ENCODE assay signal across 10 cellular contexts in genomic region chr3:187736418-187736871, GRCh38. TPM values are rescaled to one million over a fixed set of nuclear protein-coding genes. Genes with fewer than 3 reads are reported as not detected.
A peak's percentile ranks its signal among the peaks of the same experiment; 100 is the strongest.
DNase-seq lines count a peak whose midpoint lies in the region; ATAC-seq, FAIRE-seq and TF ChIP-seq lines count a peak whose summit lies in the region.
"Had no signal": no experiment of that assay in that cellular context is flagged by ENCODE, and none has a peak within 500 bp of the region (broad histone marks: within the 10 kb centered on the region; RNA-seq: fewer than 3 reads in every experiment).

No MANE protein-coding gene starts in this region.

- H3K4me2 ChIP-seq in PC-9 = peak overlapping the region; percentile 14; the same call in 1 of the 2 replicates
- no peak overlapping the region for H3K4me2 ChIP-seq in endothelial cell of umbilical vein (ENCODE audit: insufficient read depth, low read length)

- no peaks in the 10 kb centered on the region for H3K27me3 ChIP-seq in CD4-positive, alpha-beta memory T cell (ENCODE audit: insufficient read depth, low read length)
- H3K27me3 ChIP-seq in PC-9 (ENCODE audit: insufficient read depth, low read depth) (no peaks in the 10 kb centered on the region), endothelial cell of umbilical vein (ENCODE audit: control insufficient read depth in 2 of 2, insufficient read depth in 2 of 2, low read length in 2 of 2) (no peaks in the 10 kb centered on the region)

- no peak for TF ChIP-seq POLR2A in endothelial cell of umbilical vein (IDR thresholded peaks at IDR 0.05; ENCODE audit: low read depth, low read length)

- dilution Hi-C loops in endothelial cell of umbilical vein (cut with MboI; ENCODE audit: extremely low pct_ligation_motif_present, low sequenced_read_pairs) = loop anchor here (25.0 kb wide), 1 partner anchor 926 kb away; no protein-coding TSS in a partner anchor

- peaks cover 14% of the 10 kb centered on the region; the same call in 1 of the 2 replicates for H3F3A ChIP-seq in PC-9 (ENCODE audit: insufficient read depth, low read depth)

- intact Hi-C loops in CD4-positive, alpha-beta memory T cell (cut with micrococcal nuclease) = no loop called here
- intact Hi-C loops in PC-9 (cut with micrococcal nuclease; ENCODE audit: unreplicated experiment) (loop anchor here (5.0 to 10.0 kb wide), 2 partner anchors 1146 to 1588 kb away; no protein-coding TSS in a partner anchor), endothelial cell of umbilical vein (cut with micrococcal nuclease) (no loop called here)

- H2AFZ ChIP-seq in PC-9 (no peak overlapping the region), endothelial cell of umbilical vein (ENCODE audit: low read depth, low read length) (no peak overlapping the region)

- H4K20me1 ChIP-seq in PC-9 (ENCODE audit: insufficient read depth) (peaks cover 54% of the 10 kb centered on the region), endothelial cell of umbilical vein (replicated peaks; ENCODE audit: control insufficient read depth, extremely low read depth, insufficient read depth, low read length) (no peaks in the 10 kb centered on the region)

- H3K9me3 Mint-ChIP-seq in CD4-positive, alpha-beta memory T cell = peaks cover 0 to 4% (median 0%) of the 10 kb centered on the region in 8 donors
- H3K9me3 Mint-ChIP-seq in neural crest cell = no peaks in the 10 kb centered on the region

- no peaks in the 10 kb centered on the region for H3K9me2 ChIP-seq in PC-9 (ENCODE audit: insufficient read depth)

- POLR2A ChIA-PET in CD4-positive, alpha-beta memory T cell (lab: Charles Lee; ENCODE audit: partially characterized antibody) = interaction anchor here (1.1 to 5.4 kb wide), 3 partner anchors 9 to 1588 kb away, joined by 4 to 48 read pairs (median 6); partner anchors contain the start of gene BCL6
- POLR2A ChIA-PET in PC-9 (lab: Charles Lee; ENCODE audit: unreplicated experiment) (interaction anchor here (0.7 kb wide), 2 partner anchors 550 to 1217 kb away, joined by 11 to 19 read pairs; no protein-coding TSS in a partner anchor), endothelial cell of umbilical vein (lab: Charles Lee) (interaction anchor here (0.6 kb wide), 2 partner anchors 775 to 1239 kb away, joined by 3 read pairs; no protein-coding TSS in a partner anchor)

- peaks cover 21% of the 10 kb centered on the region for H3K4me1 ChIP-seq in CD4-positive, alpha-beta memory T cell (ENCODE audit: insufficient read depth, low read length)
- H3K4me1 ChIP-seq in PC-9 (replicated peaks; ENCODE audit: insufficient read depth) (peaks cover 44% of the 10 kb centered on the region), endothelial cell of umbilical vein (ENCODE audit: control insufficient read depth, extremely low read depth, insufficient read depth, low read length) (peaks cover 33% of the 10 kb centered on the region)

- peak overlapping the region in 6 of 7 donors; percentile 52 to 99 (median 83) for H3K27ac Mint-ChIP-seq in CD4-positive, alpha-beta memory T cell
- no peak overlapping the region for H3K27ac Mint-ChIP-seq in neural crest cell (ENCODE audit: unreplicated experiment)

- no peak overlapping the region for H3K4me3 ChIP-seq in CD4-positive, alpha-beta memory T cell (ENCODE audit: low read length in 2 of 2)
- H3K4me3 ChIP-seq in PC-9 = no peak overlapping the region
- H3K4me3 ChIP-seq in endothelial cell of umbilical vein (replicated peaks in 1 of 3; ENCODE audit: insufficient read depth in 1 of 3, low read depth in 1 of 3, low read length in 3 of 3) = no peak overlapping the region

- BruUV-seq in PC-9 (replicated peaks; lab: Mats Ljungman, UMichigan) (no TSS peak), endothelial cell of umbilical vein (replicated peaks; lab: Mats Ljungman, UMichigan) (no TSS peak)

- no peaks in the 10 kb centered on the region for H3K9me1 ChIP-seq in endothelial cell of umbilical vein (replicated peaks; ENCODE audit: control insufficient read depth, extremely low read depth, insufficient read depth, low read length)

- no peak overlapping the region for H3K27ac ChIP-seq in CD4-positive, alpha-beta memory T cell (ENCODE audit: low read depth, low read length)
- H3K27ac ChIP-seq in PC-9 (peak overlapping the region; percentile 11; the same call in 1 of the 2 replicates), endothelial cell of umbilical vein (ENCODE audit: insufficient read depth, low read depth, low read length) (no peak overlapping the region)

- H3K79me2 ChIP-seq in PC-9 (ENCODE audit: low read depth) (peaks cover 90% of the 10 kb centered on the region), endothelial cell of umbilical vein (ENCODE audit: control insufficient read depth, insufficient read depth, low read length) (peaks cover 21% of the 10 kb centered on the region)

- peak overlapping the region in 7 of 8 donors; percentile 24 to 99 (median 96) for H3K4me3 Mint-ChIP-seq in CD4-positive, alpha-beta memory T cell
- peak overlapping the region; percentile 96 for H3K4me3 Mint-ChIP-seq in neural crest cell

- CTCF ChIA-PET in CD4-positive, alpha-beta memory T cell (lab: Charles Lee; ENCODE audit: partially characterized antibody) = interaction anchor here (0.6 to 12.2 kb wide), 13 partner anchors 9 to 1402 kb away, joined by 3 to 729 read pairs (median 6); no protein-coding TSS in a partner anchor
- CTCF ChIA-PET in PC-9 (lab: Charles Lee) = interaction anchor here (0.6 to 0.7 kb wide), 3 partner anchors 24 to 889 kb away, joined by 6 to 19 read pairs (median 11); no protein-coding TSS in a partner anchor
- CTCF ChIA-PET in endothelial cell of umbilical vein (lab: Charles Lee) = interaction anchor here (0.6 to 6.1 kb wide), 7 partner anchors 12 to 1394 kb away, joined by 3 to 466 read pairs (median 5); no protein-coding TSS in a partner anchor

- peaks cover 15 to 41% (median 26%) of the 10 kb centered on the region in 4 donors for H3K4me1 Mint-ChIP-seq in CD4-positive, alpha-beta memory T cell
- H3K4me1 Mint-ChIP-seq in neural crest cell = peaks cover 39% of the 10 kb centered on the region

- no peak for TF ChIP-seq CTCF in PC-9 (conservative IDR thresholded peaks at IDR 0.05)
- no peak for TF ChIP-seq CTCF in endothelial cell of umbilical vein (IDR thresholded peaks at IDR 0.05; ENCODE audit: extremely low read depth in 1 of 2, insufficient read depth in 1 of 2, low read depth in 1 of 2, low read length in 2 of 2)
- no peak for TF ChIP-seq CTCF in neural crest cell (conservative IDR thresholded peaks at IDR 0.05)

- no peak for ATAC-seq in GM18873 (IDR thresholded peaks at IDR 0.05; ENCODE audit: low FRiP score, unreplicated experiment)

- no peak overlapping the region for H3K9ac ChIP-seq in endothelial cell of umbilical vein (replicated peaks; ENCODE audit: extremely low read depth, insufficient read depth, low read length)

- H3K36me3 ChIP-seq in CD4-positive, alpha-beta memory T cell (ENCODE audit: insufficient read depth, low read length) = no peaks in the 10 kb centered on the region
- H3K36me3 ChIP-seq in PC-9 (ENCODE audit: low read depth) (peaks cover 53% of the 10 kb centered on the region), endothelial cell of umbilical vein (ENCODE audit: control insufficient read depth in 2 of 2, extremely low read depth in 1 of 2, insufficient read depth in 2 of 2, low read length in 2 of 2) (peaks cover 5 to 6% of the 10 kb centered on the region in 2 experiments)

- peak; percentile 35 for FAIRE-seq in endothelial cell of umbilical vein (lab: Jason Lieb, UNC)
- FAIRE-seq: frontal cortex, GM18507 had no signal

- DNase-seq in CD4-positive, alpha-beta memory T cell = no peak
- DNase-seq in PC-9 (peak; percentile 55 to 66), endothelial cell of umbilical vein (ENCODE audit: low read depth, low spot score) (peak; percentile 17), neural crest cell (ENCODE audit: low read depth, low spot score) (no peak), NCI-H1048 (lab: John Stamatoyannopoulos, UW) (no peak), COLO829 (ENCODE audit: low spot score) (no peak), NCI-H82 (lab: John Stamatoyannopoulos, UW) (no peak)

- H3K9me3 ChIP-seq in CD4-positive, alpha-beta memory T cell (ENCODE audit: control insufficient read depth in 1 of 2, low read length in 2 of 2) = no peaks in the 10 kb centered on the region
- H3K9me3 ChIP-seq in PC-9 (ENCODE audit: insufficient read depth, low read depth) (no peaks in the 10 kb centered on the region), endothelial cell of umbilical vein (replicated peaks; ENCODE audit: control insufficient read depth, insufficient read depth, low read length) (no peaks in the 10 kb centered on the region)

- peaks cover 6 to 32% of the 10 kb centered on the region in 2 donors for H3K36me3 Mint-ChIP-seq in CD4-positive, alpha-beta memory T cell
- no peaks in the 10 kb centered on the region for H3K36me3 Mint-ChIP-seq in neural crest cell (ENCODE audit: low read depth)

- H3K27me3 Mint-ChIP-seq in CD4-positive, alpha-beta memory T cell = no peaks in the 10 kb centered on the region
- H3K27me3 Mint-ChIP-seq in neural crest cell (ENCODE audit: low read depth) = peaks cover 26% of the 10 kb centered on the region

TF ChIP-seq in endothelial cell of umbilical vein, 7 proteins besides CTCF, POLR2A, EP300 and RAD21 (continues in another document):
- peak; percentile 37 for TF ChIP-seq FOS (IDR thresholded peaks at IDR 0.05; ENCODE audit: borderline replicate concordance, insufficient read depth, low read length)

RNA-seq across cellular contexts. Expression of gene BCL6, which starts 8.8 kb away (rescaled TPM):
- total RNA-seq in CD4-positive, alpha-beta memory T cell = 10 to 100 TPM; 31.4 to 34.8 TPM
- polyA plus RNA-seq in CD4-positive, alpha-beta memory T cell = 1 to 10 TPM; 1.1 to 1.8 TPM
- total RNA-seq in PC-9 (2021) (37.1 and 42.2 TPM in 2 replicates), endothelial cell of umbilical vein (9.6 and 12.1 TPM in 2 replicates), neural crest cell (6.4 and 9.6 TPM in 2 replicates)
- polyA plus RNA-seq in endothelial cell of umbilical vein = 3.8 and 6.9 TPM in 2 replicates
- polyA plus RNA-seq in endothelial cell of umbilical vein (2011; cell fraction: cytosol; rRNA removed) = 4.3 and 4.5 TPM in 2 replicates
- 34.1 and 35.0 TPM in 2 replicates for polyA plus RNA-seq in endothelial cell of umbilical vein (2011; cell fraction: nucleus; rRNA removed)
- 20.2 and 33.4 TPM in 2 replicates for polyA plus RNA-seq in endothelial cell of umbilical vein (2012)
- polyA minus RNA-seq in endothelial cell of umbilical vein = 13.7 and 18.2 TPM in 2 replicates
- 4.2 TPM for polyA minus RNA-seq in endothelial cell of umbilical vein (2011; cell fraction: cytosol; rRNA and poly(A)+ RNA removed)
- 35.8 and 58.8 TPM in 2 replicates for polyA minus RNA-seq in endothelial cell of umbilical vein (2011; cell fraction: nucleus; rRNA and poly(A)+ RNA removed)

RNA-seq across cellular contexts. Expression of gene RTP2, which starts 34.1 kb away (rescaled TPM):
- total RNA-seq in CD4-positive, alpha-beta memory T cell = not detected
- not detected for polyA plus RNA-seq in CD4-positive, alpha-beta memory T cell
- total RNA-seq in PC-9 (2021) = not detected in 2 replicates
- not detected in 2 replicates for total RNA-seq in endothelial cell of umbilical vein
- polyA plus RNA-seq in endothelial cell of umbilical vein = not detected in 2 replicates
- polyA plus RNA-seq in endothelial cell of umbilical vein (2011; cell fraction: cytosol; rRNA removed) = not detected in 2 replicates
- polyA plus RNA-seq in endothelial cell of umbilical vein (2011; cell fraction: nucleus; rRNA removed) = not detected in 2 replicates
- not detected in 2 replicates for polyA plus RNA-seq in endothelial cell of umbilical vein (2012)
- not detected in 2 replicates for polyA minus RNA-seq in endothelial cell of umbilical vein
- not detected for polyA minus RNA-seq in endothelial cell of umbilical vein (2011; cell fraction: cytosol; rRNA and poly(A)+ RNA removed)
- not detected in 2 replicates for polyA minus RNA-seq in endothelial cell of umbilical vein (2011; cell fraction: nucleus; rRNA and poly(A)+ RNA removed)
- total RNA-seq in neural crest cell = not detected in 2 replicates
- total RNA-seq: frontal cortex had no signal

Comparison
In these comparisons a context has a peak if more than half of its experiments do, and no peak if none do; other contexts are left out.
1. DNase-seq: peak in PC-9 (2 of 2) and endothelial cell of umbilical vein (single experiment); none in CD4-positive, alpha-beta memory T cell (0 of 5), neural crest cell (single experiment), NCI-H1048 (single experiment), COLO829 (single experiment) and NCI-H82 (single experiment).